8 cellular contexts compared by ENCODE assay signal in the genomic region with DNA sequence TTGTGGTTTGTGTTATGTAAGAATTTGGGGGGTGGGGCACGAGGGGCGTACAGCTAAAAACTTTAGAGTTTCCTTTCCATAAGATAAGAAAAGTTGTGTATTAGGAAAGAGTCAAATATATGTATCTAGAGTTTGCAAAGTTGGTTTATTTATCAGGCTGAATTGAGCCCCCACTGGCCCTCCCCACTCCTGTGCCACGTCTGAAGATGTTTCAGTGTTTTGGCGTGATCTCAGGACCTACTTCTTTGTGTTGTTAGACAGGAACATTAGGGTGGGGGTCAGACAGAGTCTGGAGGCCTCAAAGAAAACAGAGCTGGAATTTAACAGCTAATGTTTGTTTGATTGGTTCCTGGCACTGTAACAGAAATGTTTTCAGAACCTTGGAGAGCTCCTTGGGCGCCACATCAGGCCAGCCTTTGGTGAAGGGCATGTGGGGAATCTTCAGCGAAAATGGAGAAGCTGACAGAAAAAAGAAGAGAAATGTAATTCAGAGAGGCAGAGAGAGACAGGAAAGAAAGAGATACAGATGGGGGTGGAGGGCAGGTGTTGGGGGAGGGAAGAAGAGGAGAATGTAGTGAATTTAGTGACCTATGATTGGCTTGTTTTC. TPM values are rescaled to one million over a fixed set of nuclear protein-coding genes. Genes with fewer than 3 reads are reported as not detected.
DNase-seq lines count a peak whose midpoint lies in the region; ATAC-seq, FAIRE-seq and TF ChIP-seq lines count a peak whose summit lies in the region.

No MANE protein-coding gene starts in this region.

- no peaks in the 10 kb centered on the region for H4K20me1 ChIP-seq in astrocyte (ENCODE audit: insufficient read depth, low read length)

- TF ChIP-seq CTCF in Caco-2 (IDR thresholded peaks at IDR 0.05; ENCODE audit: insufficient read depth in 1 of 2, low read depth in 1 of 2, low read length in 1 of 2, severe bottlenecking in 1 of 2, unreplicated experiment in 1 of 2) (no peak), astrocyte (IDR thresholded peaks at IDR 0.05; ENCODE audit: insufficient read depth, low read depth, low read length) (no peak)

- DNase-seq in Caco-2: peak; percentile 57 to 78
- peak; percentile 59 for DNase-seq in NAMALWA (ENCODE audit: low spot score)
- DNase-seq in astrocyte (ENCODE audit: low read depth): peak; percentile 38
- DNase-seq in stimulated activated naive CD4-positive, alpha-beta T cell treated with Interleukin-2 at 50 U/mL for 16 hours (lab: John Stamatoyannopoulos, UW): no peak
- no peak for DNase-seq in NCI-H526 treated with DMSO at 0.1 percent for 48 hours (lab: John Stamatoyannopoulos, UW)
- DNase-seq in NCI-H1092 treated with DMSO at 0.1 percent for 48 hours (lab: John Stamatoyannopoulos, UW): no peak

- H3K27ac ChIP-seq in astrocyte (ENCODE audit: low read depth, low read length) (no peak overlapping the region), iPS-20b (ENCODE audit: low read length) (no peak overlapping the region)

- H3K9me3 ChIP-seq in Caco-2: no peaks in the 10 kb centered on the region
- no peaks in the 10 kb centered on the region for H3K9me3 ChIP-seq in astrocyte (ENCODE audit: insufficient read depth, low read depth, low read length)
- no peaks in the 10 kb centered on the region for H3K9me3 ChIP-seq in iPS-20b (ENCODE audit: insufficient read depth, low read depth, low read length)

- H3K9me3 Mint-ChIP-seq in Caco-2 (ENCODE audit: unreplicated experiment) (no peaks in the 10 kb centered on the region), astrocyte (ENCODE audit: unreplicated experiment) (no peaks in the 10 kb centered on the region)

- no peak overlapping the region for H2AFZ ChIP-seq in astrocyte (ENCODE audit: low read depth, low read length)

- CTCF ChIA-PET in Caco-2 (lab: Charles Lee): no interaction called here

- no peaks in the 10 kb centered on the region for H3K36me3 Mint-ChIP-seq in Caco-2 (ENCODE audit: insufficient read depth, unreplicated experiment)
- H3K36me3 Mint-ChIP-seq in astrocyte (ENCODE audit: low read depth, unreplicated experiment): no peaks in the 10 kb centered on the region

- H3K4me1 ChIP-seq in Caco-2: 0 out of 2 replicates have a peak, but pooled peaks cover 3% of the 10 kb centered on the region
- H3K4me1 ChIP-seq in astrocyte (ENCODE audit: insufficient read depth, low read length): peaks cover 6% of the 10 kb centered on the region
- H3K4me1 ChIP-seq in iPS-20b (ENCODE audit: insufficient read depth, low read length): no peaks in the 10 kb centered on the region; the same call in 1 of the 2 replicates

- no peaks in the 10 kb centered on the region for H3K27me3 Mint-ChIP-seq in Caco-2 (ENCODE audit: insufficient read depth, unreplicated experiment)
- H3K27me3 Mint-ChIP-seq in astrocyte (ENCODE audit: low read depth, unreplicated experiment): no peaks in the 10 kb centered on the region

- H3K4me3 Mint-ChIP-seq in Caco-2 (ENCODE audit: unreplicated experiment) (no peak overlapping the region), astrocyte (ENCODE audit: unreplicated experiment) (peak overlapping the region; percentile 85)

- H3K4me1 Mint-ChIP-seq in Caco-2 (ENCODE audit: low read depth, unreplicated experiment): peaks cover 7% of the 10 kb centered on the region
- H3K4me1 Mint-ChIP-seq in astrocyte (ENCODE audit: low read depth, unreplicated experiment): peaks cover 4% of the 10 kb centered on the region

- no peak overlapping the region for H3K4me3 ChIP-seq in Caco-2 (ENCODE audit: low read depth, low read length)
- H3K4me3 ChIP-seq in astrocyte (ENCODE audit: insufficient read depth, low read depth, low read length): peak overlapping the region; percentile 48
- H3K4me3 ChIP-seq in iPS-20b (ENCODE audit: low read length): peak overlapping the region; percentile 75

- intact Hi-C loops in Caco-2 (cut with micrococcal nuclease; ENCODE audit: unreplicated experiment): no loop called here

- no TSS peak for BruUV-seq in Caco-2 (replicated peaks; lab: Mats Ljungman, UMichigan)

- H3K27ac Mint-ChIP-seq in Caco-2 (ENCODE audit: unreplicated experiment): no peak overlapping the region
- no peak overlapping the region for H3K27ac Mint-ChIP-seq in astrocyte (ENCODE audit: unreplicated experiment)

- no peaks in the 10 kb centered on the region for H3K79me2 ChIP-seq in astrocyte (ENCODE audit: insufficient read depth, low read length)

- no peaks in the 10 kb centered on the region for H3K27me3 ChIP-seq in Caco-2 (replicated peaks; ENCODE audit: control insufficient read depth, insufficient read depth, low read length)
- H3K27me3 ChIP-seq in astrocyte (ENCODE audit: insufficient read depth, low read length): peaks cover 7% of the 10 kb centered on the region
- peaks cover 7% of the 10 kb centered on the region; the same call in 1 of the 2 replicates for H3K27me3 ChIP-seq in iPS-20b (ENCODE audit: insufficient read depth, low read length)

- FAIRE-seq in astrocyte (lab: Jason Lieb, UNC): no peak

- H3K36me3 ChIP-seq in Caco-2 (ENCODE audit: control insufficient read depth, insufficient read depth, low read length) (no peaks in the 10 kb centered on the region), astrocyte (ENCODE audit: insufficient read depth, low read length) (no peaks in the 10 kb centered on the region), iPS-20b (ENCODE audit: insufficient read depth, low read depth, low read length) (no peaks in the 10 kb centered on the region)

- ATAC-seq in GM19395 (IDR thresholded peaks at IDR 0.05; ENCODE audit: unreplicated experiment): peak; percentile 78

- peak overlapping the region; percentile 84 for H3K4me2 ChIP-seq in astrocyte (ENCODE audit: low read length)

- POLR2A ChIA-PET in Caco-2 (lab: Charles Lee): no interaction called here

- no peak overlapping the region for H3K9ac ChIP-seq in astrocyte (ENCODE audit: low read length)
- no peak overlapping the region for H3K9ac ChIP-seq in iPS-20b (ENCODE audit: low read depth, low read length)

RNA-seq across cellular contexts. Expression of gene NRSN1, which starts 0.7 kb away (rescaled TPM):
- total RNA-seq in Caco-2 (2022) (not detected in 2 replicates), astrocyte (not detected in 2 replicates)

Comparison
In these comparisons a context has a peak if more than half of its experiments do, and no peak if none do; other contexts are left out.
1. DNase-seq: peak in Caco-2 (2 of 2), NAMALWA (single experiment) and astrocyte (single experiment); none in stimulated activated naive CD4-positive, alpha-beta T cell treated with Interleukin-2 at 50 U/mL for 16 hours (single experiment), NCI-H526 treated with DMSO at 0.1 percent for 48 hours (single experiment) and NCI-H1092 treated with DMSO at 0.1 percent for 48 hours (single experiment).